31 cellular contexts compared by ENCODE assay signal in the genomic region with DNA sequence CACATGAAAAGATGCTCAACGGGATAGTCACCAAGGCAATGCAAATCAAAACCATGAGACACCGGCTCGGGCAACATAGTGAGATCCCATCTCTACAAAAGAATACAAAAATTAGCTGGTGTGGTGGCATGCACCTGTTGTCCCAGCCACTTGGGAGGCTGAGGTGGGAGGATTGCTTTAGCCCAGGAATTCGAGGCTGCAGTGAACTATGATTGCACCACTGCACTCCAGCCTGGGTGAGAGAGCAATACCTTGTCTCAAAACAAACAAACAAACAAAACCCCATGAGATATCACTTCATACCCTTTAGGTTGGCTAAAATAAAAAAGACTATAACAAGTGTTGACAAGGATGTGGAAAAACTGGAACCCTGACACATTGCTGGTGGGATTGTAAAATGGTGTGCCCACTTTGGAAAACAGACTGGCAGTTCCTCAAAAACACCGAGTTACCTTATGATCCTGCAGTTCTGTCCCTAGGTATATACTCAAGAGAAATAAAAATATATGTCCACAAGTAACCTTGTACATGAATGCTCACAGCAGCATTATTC. TPM values are rescaled to one million over a fixed set of nuclear protein-coding genes. Genes with fewer than 3 reads are reported as not detected.
"Had no signal": no experiment of that assay in that cellular context is flagged by ENCODE, and none has a peak within 500 bp of the region (broad histone marks: within the 10 kb centered on the region; RNA-seq: fewer than 3 reads in every experiment).

No MANE protein-coding gene starts in this region.

- FAIRE-seq: bronchial epithelial cell, TTC549 had no signal

- ATAC-seq: activated CD8-positive, alpha-beta T cell treated with anti-CD3 and anti-CD28 coated beads for 36 hours; activated naive CD8-positive, alpha-beta T cell treated with anti-CD3 and anti-CD28 coated beads, Interleukin-2, amount 50 U/mL, for 24 hours; activated T-cell treated with anti-CD3 and anti-CD28 coated beads, Interleukin-2, amount 50 U/mL, for 4 hours; activated T-cell treated with anti-CD3 and anti-CD28 coated beads, Interleukin-2, amount 50 U/mL, for 72 hours; activated T-helper 17 cell treated with anti-CD3 and anti-CD28 coated beads, Interleukin-2, amount 50 U/mL, for 72 hours had no signal

- H3K36me3 ChIP-seq: ascending aorta, cardiac muscle cell had no signal

- H3K9me3 ChIP-seq: ascending aorta had no signal

- DNase-seq: activated B cell treated with CpG ODN at 0.5 μM for 24 hours; activated CD4-positive, alpha-beta memory T cell treated with anti-CD3 and anti-CD28 coated beads for 36 hours; activated CD4-positive, alpha-beta T cell treated with anti-CD3 and anti-CD28 coated beads for 4 hours; activated CD4-positive, alpha-beta T cell treated with anti-CD3 and anti-CD28 coated beads, Interleukin-2, amount 10 ng/mL, durations not matched to agents 24 days and 14 days; activated CD4-positive, alpha-beta T cell treated with anti-CD3 and anti-CD28 coated beads, Interleukin-2, amount 50 U/mL, for 1 hour; activated CD4-positive, alpha-beta T cell treated with anti-CD3 and anti-CD28 coated beads, Interleukin-2, amount 50 U/mL, for 4 hours; activated CD4-positive, CD25-positive, alpha-beta regulatory T cell treated with anti-CD3 and anti-CD28 coated beads, Interleukin-2, amount 50 U/mL, for 72 hours; activated CD8-positive, alpha-beta memory T cell treated with anti-CD3 and anti-CD28 coated beads, Interleukin-2, amount 50 U/mL, for 4 hours; activated CD8-positive, alpha-beta T cell treated with anti-CD3 and anti-CD28 coated beads for 36 hours; activated gamma-delta T cell; activated naive CD4-positive, alpha-beta T cell treated with anti-CD3 and anti-CD28 coated beads, Interleukin-2, amount 10 ng/mL, durations not matched to agents 7 days and 5 days; activated naive CD4-positive, alpha-beta T cell treated with Interleukin-2 at 50 U/mL for 16 hours; activated naive CD8-positive, alpha-beta T cell treated with anti-CD3 and anti-CD28 coated beads, Interleukin-2, amount 10 ng/mL, durations not matched to agents 7 days and 5 days; activated naive CD8-positive, alpha-beta T cell treated with anti-CD3 and anti-CD28 coated beads, Interleukin-2, amount 50 U/mL, for 24 hours; activated T-cell treated with anti-CD3 and anti-CD28 coated beads for 4 hours; activated T-cell treated with anti-CD3 and anti-CD28 coated beads, Interleukin-2, amount 50 U/mL, for 1 hour; activated T-cell treated with anti-CD3 and anti-CD28 coated beads, Interleukin-2, amount 50 U/mL, for 4 hours; activated T-cell treated with anti-CD3 and anti-CD28 coated beads, Interleukin-2, amount 50 U/mL, for 72 hours; amygdala; anterior cingulate cortex; caudate nucleus; cerebellar nuclear complex; T-helper 1 cell; T-helper 2 cell; T-helper 9 cell had no signal

- H3K4me3 ChIP-seq: ascending aorta, cardiac muscle cell had no signal

- H3K27ac ChIP-seq: ascending aorta, cardiac muscle cell, VCaP had no signal

RNA-seq across cellular contexts. Expression of gene PPARG, which starts 3.8 kb away (rescaled TPM):
- total RNA-seq: activated B cell treated with CpG ODN at 0.5 μM for 24 hours had no signal
